Comparison of ENCODE assay signal across 12 cellular contexts in genomic region chr10:28300027-28300426, GRCh38. TPM values are rescaled to one million over a fixed set of nuclear protein-coding genes. Genes with fewer than 3 reads are reported as not detected.
A peak's percentile ranks its signal among the peaks of the same experiment; 100 is the strongest.
DNase-seq lines count a peak whose midpoint lies in the region; ATAC-seq lines count a peak whose summit lies in the region.
"Had no signal": no experiment of that assay in that cellular context is flagged by ENCODE, and none has a peak within 500 bp of the region (broad histone marks: within the 10 kb centered on the region; RNA-seq: fewer than 3 reads in every experiment).

No MANE protein-coding gene starts in this region.

- POLR2A ChIA-PET in naive thymus-derived CD4-positive, alpha-beta T cell (lab: Charles Lee): interaction anchor here (0.6 to 26.2 kb wide), 4 partner anchors 11 to 83 kb away, joined by 3 to 390 read pairs (median 4); no protein-coding TSS in a partner anchor

- CTCF ChIA-PET in naive thymus-derived CD4-positive, alpha-beta T cell (lab: Charles Lee): interaction anchor here (0.6 to 12.2 kb wide), 5 partner anchors 32 to 83 kb away, joined by 3 to 210 read pairs (median 45); no protein-coding TSS in a partner anchor

- H3K4me1 ChIP-seq in naive thymus-derived CD4-positive, alpha-beta T cell (ENCODE audit: control insufficient read depth in 2 of 2, insufficient read depth in 2 of 2, low read length in 2 of 2): peaks cover 8 to 58% of the 10 kb centered on the region in 2 donors

- H3K27ac Mint-ChIP-seq in activated T-cell treated with anti-CD3 and anti-CD28 coated beads, Interleukin-2, amount 50 U/mL, for 24 hours: peak overlapping the region; percentile 45
- H3K27ac Mint-ChIP-seq in naive thymus-derived CD4-positive, alpha-beta T cell: peak overlapping the region in 8 of 9 donors; percentile 63 to 84 (median 78)

- no peaks in the 10 kb centered on the region for H3K27me3 ChIP-seq in naive thymus-derived CD4-positive, alpha-beta T cell (ENCODE audit: control insufficient read depth in 2 of 2, insufficient read depth in 2 of 2, low read length in 2 of 2)
- H3K27me3 ChIP-seq: gastrocnemius medialis had no signal

- H3K4me3 ChIP-seq in naive thymus-derived CD4-positive, alpha-beta T cell (ENCODE audit: low read length): no peak overlapping the region
- H3K4me3 ChIP-seq: gastrocnemius medialis, spleen had no signal

- H3K27me3 Mint-ChIP-seq in activated T-cell treated with anti-CD3 and anti-CD28 coated beads, Interleukin-2, amount 50 U/mL, for 24 hours: no peaks in the 10 kb centered on the region
- peaks cover 0 to 27% (median 0%) of the 10 kb centered on the region in 5 donors for H3K27me3 Mint-ChIP-seq in naive thymus-derived CD4-positive, alpha-beta T cell

- no peak overlapping the region for H3K4me3 Mint-ChIP-seq in activated T-cell treated with anti-CD3 and anti-CD28 coated beads, Interleukin-2, amount 50 U/mL, for 24 hours
- H3K4me3 Mint-ChIP-seq in naive thymus-derived CD4-positive, alpha-beta T cell: peak overlapping the region in 8 of 10 donors; percentile 16 to 99 (median 57)

- H3K9me3 ChIP-seq in naive thymus-derived CD4-positive, alpha-beta T cell (ENCODE audit: control insufficient read depth in 2 of 3, low read length in 3 of 3): no peaks in the 10 kb centered on the region
- H3K9me3 ChIP-seq: gastrocnemius medialis, spleen had no signal

- ATAC-seq in naive thymus-derived CD4-positive, alpha-beta T cell: no peak
- ATAC-seq: gastrocnemius medialis, left cardiac atrium had no signal

- H3K36me3 Mint-ChIP-seq in activated T-cell treated with anti-CD3 and anti-CD28 coated beads, Interleukin-2, amount 50 U/mL, for 24 hours (ENCODE audit: low read depth): peaks cover 3% of the 10 kb centered on the region
- H3K36me3 Mint-ChIP-seq in naive thymus-derived CD4-positive, alpha-beta T cell: peaks cover 0 to 3% (median 0%) of the 10 kb centered on the region in 5 donors

- H3K4me1 Mint-ChIP-seq in activated T-cell treated with anti-CD3 and anti-CD28 coated beads, Interleukin-2, amount 50 U/mL, for 24 hours (ENCODE audit: low read depth): peaks cover 71% of the 10 kb centered on the region
- peaks cover 27 to 91% (median 80%) of the 10 kb centered on the region in 7 donors for H3K4me1 Mint-ChIP-seq in naive thymus-derived CD4-positive, alpha-beta T cell

- DNase-seq in activated T-cell treated with anti-CD3 and anti-CD28 coated beads, Interleukin-2, amount 50 U/mL, for 24 hours: no peak
- DNase-seq in activated T-cell treated with anti-CD3 and anti-CD28 coated beads, Interleukin-2, amount 50 U/mL, for 1 hour: no peak
- DNase-seq in HT1080 (ENCODE audit: low read depth): peak; percentile 2
- peak; percentile 26 for DNase-seq in activated naive CD4-positive, alpha-beta T cell treated with anti-CD3 and anti-CD28 coated beads, Interleukin-2, amount 50 U/mL, for 16 hours
- DNase-seq in naive thymus-derived CD4-positive, alpha-beta T cell: peak in 7 of 9 donors; percentile 41 to 64 (median 59)
- DNase-seq in EL: no peak
- no peak for DNase-seq in SW480 (ENCODE audit: low spot score)
- DNase-seq in islet precursor cell: no peak
- DNase-seq: gastrocnemius medialis, left cardiac atrium, NCI-H2029 treated with DMSO at 0.1 percent for 48 hours, spleen had no signal

- intact Hi-C loops in naive thymus-derived CD4-positive, alpha-beta T cell (cut with micrococcal nuclease): loop anchor here (1.0 to 10.0 kb wide), 3 partner anchors 50 to 798 kb away; partner anchors contain the start of genes BAMBI (in 1 of the 2) and RAB18 (in 1 of the 2)

- H3K9me3 Mint-ChIP-seq in activated T-cell treated with anti-CD3 and anti-CD28 coated beads, Interleukin-2, amount 50 U/mL, for 24 hours: no peaks in the 10 kb centered on the region
- no peaks in the 10 kb centered on the region for H3K9me3 Mint-ChIP-seq in naive thymus-derived CD4-positive, alpha-beta T cell

- no peaks in the 10 kb centered on the region for H3K36me3 ChIP-seq in naive thymus-derived CD4-positive, alpha-beta T cell (ENCODE audit: control insufficient read depth in 2 of 3, insufficient read depth in 3 of 3, low read length in 3 of 3)
- H3K36me3 ChIP-seq: gastrocnemius medialis, spleen had no signal

- no peak overlapping the region for H3K27ac ChIP-seq in naive thymus-derived CD4-positive, alpha-beta T cell (ENCODE audit: low read depth, low read length)
- H3K27ac ChIP-seq: gastrocnemius medialis, spleen had no signal

RNA-seq across cellular contexts. Expression of gene MPP7, which starts 2.8 kb away (rescaled TPM):
- total RNA-seq in HT1080 (2014; rRNA removed; shearing (Covaris generic)): 0.20 and 0.27 TPM in 2 replicates
- polyA plus RNA-seq in HT1080 (2015; cell fraction: cytosol; rRNA removed): 0.55 and 0.92 TPM in 2 replicates
- 0.28 and 0.49 TPM in 2 replicates for polyA plus RNA-seq in HT1080 (2015; cell fraction: nucleus; rRNA removed)
- 10 to 100 TPM in 4 of 5 experiments, 1 to 10 TPM in 1; 9.7 to 44.7 (median 36.1) TPM for total RNA-seq in naive thymus-derived CD4-positive, alpha-beta T cell
- polyA plus RNA-seq in naive thymus-derived CD4-positive, alpha-beta T cell: 10 to 100 TPM; 43.3 to 46.8 TPM

Comparison
In these comparisons a context has a peak if more than half of its experiments do, and no peak if none do; other contexts are left out.
1. DNase-seq: peak in HT1080 (single experiment), activated naive CD4-positive, alpha-beta T cell treated with anti-CD3 and anti-CD28 coated beads, Interleukin-2, amount 50 U/mL, for 16 hours (single experiment) and naive thymus-derived CD4-positive, alpha-beta T cell (7 of 9); none in activated T-cell treated with anti-CD3 and anti-CD28 coated beads, Interleukin-2, amount 50 U/mL, for 24 hours (single experiment), activated T-cell treated with anti-CD3 and anti-CD28 coated beads, Interleukin-2, amount 50 U/mL, for 1 hour (single experiment), EL (single experiment), SW480 (single experiment) and islet precursor cell (single experiment).